In genomic region chr15:83198476-83198875, GRCh38 we compare ENCODE assay signal across 22 cellular contexts. TPM values are rescaled to one million over a fixed set of nuclear protein-coding genes. Genes with fewer than 3 reads are reported as not detected.
DNase-seq lines count a peak whose midpoint lies in the region; ATAC-seq, FAIRE-seq and TF ChIP-seq lines count a peak whose summit lies in the region.
"Had no signal": no experiment of that assay in that cellular context is flagged by ENCODE, and none has a peak within 500 bp of the region (broad histone marks: within the 10 kb centered on the region; RNA-seq: fewer than 3 reads in every experiment).

No MANE protein-coding gene starts in this region.

- DNase-seq in stimulated activated naive CD8-positive, alpha-beta T cell treated with anti-CD3 and anti-CD28 coated beads, Interleukin-15, Interleukin-2, amounts not matched to agents 100 U/mL and 50 U/mL, for 24 hours = no peak
- DNase-seq in H9 (no peak), urothelium cell line (ENCODE audit: low spot score) (no peak), NCI-H2196 (lab: John Stamatoyannopoulos, UW; ENCODE audit: unreplicated experiment) (no peak), NCI-H446 treated with DMSO at 0.1 percent for 48 hours (lab: John Stamatoyannopoulos, UW) (no peak)
- DNase-seq in activated CD8-positive, alpha-beta T cell treated with anti-CD3 and anti-CD28 coated beads, Interleukin-2, amount 10 ng/mL, durations not matched to agents 7 days and 5 days = no peak
- DNase-seq: activated CD4-positive, alpha-beta T cell treated with anti-CD3 and anti-CD28 coated beads for 48 hours; activated naive CD4-positive, alpha-beta T cell treated with anti-CD3 and anti-CD28 coated beads for 36 hours; activated T-cell treated with anti-CD3 and anti-CD28 coated beads for 4 hours; cortex of kidney; KBM-7; MV-4-11; NCI-H187 treated with DMSO at 0.1 percent for 48 hours; NCI-H345; PC-9; SIG-M5; stimulated activated CD4-positive, alpha-beta T cell treated with anti-CD3 and anti-CD28 coated beads, Interleukin-1b, Interleukin-23, amount 100 ng/mL, for 48 hours had no signal

- no peaks in the 10 kb centered on the region for H3K4me1 ChIP-seq in H9 (ENCODE audit: insufficient read depth, low read length)

- H3K4ac ChIP-seq in H9 (ENCODE audit: low read depth, low read length) = no peak overlapping the region

- TF ChIP-seq CTCF in H9 (conservative IDR thresholded peaks at IDR 0.05) = no peak

- no peak overlapping the region for H2BK120ac ChIP-seq in H9 (ENCODE audit: low read depth, low read length, poor library complexity, severe bottlenecking)

- no peak overlapping the region for H2BK12ac ChIP-seq in H9 (ENCODE audit: insufficient read length, low read depth, low read length)

- no peak overlapping the region for H3T11ph ChIP-seq in H9 (ENCODE audit: low read length)

- H3K27me3 Mint-ChIP-seq in stimulated activated naive CD8-positive, alpha-beta T cell treated with anti-CD3 and anti-CD28 coated beads, Interleukin-15, Interleukin-2, amounts not matched to agents 100 ng/mL and 50 ng/mL, for 24 hours = peaks cover 41% of the 10 kb centered on the region
- no peaks in the 10 kb centered on the region for H3K27me3 Mint-ChIP-seq in H9 (ENCODE audit: low read depth)
- no peaks in the 10 kb centered on the region for H3K27me3 Mint-ChIP-seq in activated CD8-positive, alpha-beta T cell treated with anti-CD3 and anti-CD28 coated beads, Interleukin-2, amount 10 ng/mL, durations not matched to agents 7 days and 5 days (ENCODE audit: low read depth)

- H3K9me3 Mint-ChIP-seq in stimulated activated naive CD8-positive, alpha-beta T cell treated with anti-CD3 and anti-CD28 coated beads, Interleukin-15, Interleukin-2, amounts not matched to agents 100 ng/mL and 50 ng/mL, for 24 hours = no peaks in the 10 kb centered on the region
- peaks cover 2% of the 10 kb centered on the region in 2 experiments; a peak in 2 of 5 replicates for H3K9me3 Mint-ChIP-seq in H9
- H3K9me3 Mint-ChIP-seq in activated CD8-positive, alpha-beta T cell treated with anti-CD3 and anti-CD28 coated beads, Interleukin-2, amount 10 ng/mL, durations not matched to agents 7 days and 5 days (ENCODE audit: insufficient read depth) = no peaks in the 10 kb centered on the region
- H3K9me3 Mint-ChIP-seq: activated naive CD4-positive, alpha-beta T cell treated with anti-CD3 and anti-CD28 coated beads for 36 hours; CD14-positive monocyte had no signal

- H3K56ac ChIP-seq in H9 (ENCODE audit: insufficient read length, low read depth, low read length) = no peak overlapping the region

- no peak overlapping the region for H2AFZ ChIP-seq in H9 (ENCODE audit: low read length)
- H2AFZ ChIP-seq: PC-9 had no signal

- no peaks in the 10 kb centered on the region for H3K9me3 ChIP-seq in H9 (ENCODE audit: control insufficient read depth, low read depth, low read length)

- H3K4me1 Mint-ChIP-seq in stimulated activated naive CD8-positive, alpha-beta T cell treated with anti-CD3 and anti-CD28 coated beads, Interleukin-15, Interleukin-2, amounts not matched to agents 100 ng/mL and 50 ng/mL, for 24 hours (ENCODE audit: low read depth) = peaks cover 51% of the 10 kb centered on the region
- peaks cover 38 to 46% of the 10 kb centered on the region in 2 experiments for H3K4me1 Mint-ChIP-seq in H9
- peaks cover 66% of the 10 kb centered on the region for H3K4me1 Mint-ChIP-seq in activated CD8-positive, alpha-beta T cell treated with anti-CD3 and anti-CD28 coated beads, Interleukin-2, amount 10 ng/mL, durations not matched to agents 7 days and 5 days (ENCODE audit: low read depth)

- no peak overlapping the region for H4K8ac ChIP-seq in H9 (replicated peaks; ENCODE audit: insufficient read length, low read depth, low read length)

- H2BK20ac ChIP-seq in H9 (ENCODE audit: low read depth, low read length, poor library complexity, severe bottlenecking) = no peak overlapping the region

- H3K27ac Mint-ChIP-seq in stimulated activated naive CD8-positive, alpha-beta T cell treated with anti-CD3 and anti-CD28 coated beads, Interleukin-15, Interleukin-2, amounts not matched to agents 100 ng/mL and 50 ng/mL, for 24 hours = peak overlapping the region; percentile 76
- peak overlapping the region in 1 of 3 experiments; percentile 14; a peak in 1 of 7 replicates for H3K27ac Mint-ChIP-seq in H9
- peak overlapping the region; percentile 17 for H3K27ac Mint-ChIP-seq in activated CD8-positive, alpha-beta T cell treated with anti-CD3 and anti-CD28 coated beads, Interleukin-2, amount 10 ng/mL, durations not matched to agents 7 days and 5 days
- H3K27ac Mint-ChIP-seq: activated naive CD4-positive, alpha-beta T cell treated with anti-CD3 and anti-CD28 coated beads for 36 hours; CD14-positive monocyte had no signal

- H3K79me1 ChIP-seq in H9 (ENCODE audit: insufficient read depth, low read depth, low read length, poor library complexity, severe bottlenecking) = peaks cover 3% of the 10 kb centered on the region

- H2BK5ac ChIP-seq in H9 (ENCODE audit: insufficient read length, low read length) = no peak overlapping the region

- no CpG with 5 or more reads among the region's 3 CpGs for WGBS in H9 (ENCODE audit: extremely low coverage, insufficient read length, low lambda C conversion rate)

- H4K20me1 ChIP-seq in H9 (ENCODE audit: control insufficient read depth, insufficient read depth, insufficient read length) = no peaks in the 10 kb centered on the region

- H3K27me3 ChIP-seq in H9 (ENCODE audit: insufficient read depth, low read length) = no peaks in the 10 kb centered on the region

- CTCF ChIA-PET in activated CD8-positive, alpha-beta T cell treated with anti-CD3 and anti-CD28 coated beads, Interleukin-2, amount 10 ng/mL, durations not matched to agents 7 days and 5 days (lab: Charles Lee) = no interaction called here

- no peak overlapping the region for H3K4me2 ChIP-seq in H9 (ENCODE audit: insufficient read depth, insufficient read length, low read length)
- H3K4me2 ChIP-seq: PC-9 had no signal

- POLR2A ChIA-PET in activated CD8-positive, alpha-beta T cell treated with anti-CD3 and anti-CD28 coated beads, Interleukin-2, amount 10 ng/mL, durations not matched to agents 7 days and 5 days (lab: Charles Lee) = interaction anchor here (0.6 kb wide), 1 partner anchor 191 kb away, joined by 3 read pairs; no protein-coding TSS in a partner anchor

- no peak overlapping the region for H2BK15ac ChIP-seq in H9 (ENCODE audit: low read depth, low read length)

- peaks cover 26% of the 10 kb centered on the region; the same call in 1 of the 2 replicates for H3K79me2 ChIP-seq in H9 (ENCODE audit: insufficient read depth, low read length)

- no peak for ATAC-seq in stimulated activated naive CD8-positive, alpha-beta T cell treated with anti-CD3 and anti-CD28 coated beads, Interleukin-15, Interleukin-2, amounts not matched to agents 100 U/mL and 50 U/mL, for 24 hours
- ATAC-seq in activated CD8-positive, alpha-beta T cell treated with anti-CD3 and anti-CD28 coated beads, Interleukin-2, amount 10 ng/mL, durations not matched to agents 7 days and 5 days = no peak
- no peak for ATAC-seq in HG03025 (IDR thresholded peaks at IDR 0.05; ENCODE audit: low FRiP score, unreplicated experiment)

- H2AK5ac ChIP-seq in H9 (ENCODE audit: insufficient read length, low read length) = no peak overlapping the region

- FAIRE-seq in urothelium cell line (lab: Jason Lieb, UNC) = peak; percentile 48
- FAIRE-seq: H1 had no signal

- no peak overlapping the region for H3K4me3 Mint-ChIP-seq in stimulated activated naive CD8-positive, alpha-beta T cell treated with anti-CD3 and anti-CD28 coated beads, Interleukin-15, Interleukin-2, amounts not matched to agents 100 ng/mL and 50 ng/mL, for 24 hours
- no peak overlapping the region for H3K4me3 Mint-ChIP-seq in H9
- H3K4me3 Mint-ChIP-seq in activated CD8-positive, alpha-beta T cell treated with anti-CD3 and anti-CD28 coated beads, Interleukin-2, amount 10 ng/mL, durations not matched to agents 7 days and 5 days = no peak overlapping the region
- H3K4me3 Mint-ChIP-seq: activated naive CD4-positive, alpha-beta T cell treated with anti-CD3 and anti-CD28 coated beads for 36 hours; CD14-positive monocyte had no signal

- H3K23ac ChIP-seq in H9 (ENCODE audit: insufficient read length, low read depth, low read length) = peak overlapping the region; percentile 56

- no peaks in the 10 kb centered on the region for H3K36me3 Mint-ChIP-seq in stimulated activated naive CD8-positive, alpha-beta T cell treated with anti-CD3 and anti-CD28 coated beads, Interleukin-15, Interleukin-2, amounts not matched to agents 100 ng/mL and 50 ng/mL, for 24 hours (ENCODE audit: low read depth)
- peaks cover 6 to 13% (median 9%) of the 10 kb centered on the region in 3 experiments; a peak in 6 of 7 replicates for H3K36me3 Mint-ChIP-seq in H9 (ENCODE audit: insufficient read depth in 1 of 3, low read depth in 3 of 3)
- peaks cover 18% of the 10 kb centered on the region for H3K36me3 Mint-ChIP-seq in activated CD8-positive, alpha-beta T cell treated with anti-CD3 and anti-CD28 coated beads, Interleukin-2, amount 10 ng/mL, durations not matched to agents 7 days and 5 days (ENCODE audit: low read depth)
- H3K36me3 Mint-ChIP-seq: CD14-positive monocyte had no signal

- H3K27ac ChIP-seq in H9 (ENCODE audit: insufficient read length, low read depth, low read length) = no peak overlapping the region
- H3K27ac ChIP-seq: PC-9, skin epidermis had no signal

- H3K9ac ChIP-seq in H9 (ENCODE audit: extremely low read depth, insufficient read length, low read length) = no peak overlapping the region

- H3K18ac ChIP-seq in H9 (ENCODE audit: insufficient read length, low read depth, low read length) = no peak overlapping the region

- H3K23me2 ChIP-seq in H9 (ENCODE audit: insufficient read length, low read depth, low read length, poor library complexity, severe bottlenecking) = no peaks in the 10 kb centered on the region

- no peak overlapping the region for H4K5ac ChIP-seq in H9 (ENCODE audit: insufficient read length, low read depth, low read length)

- H3K14ac ChIP-seq in H9 (ENCODE audit: insufficient read depth, low read length) = no peak overlapping the region

- H4K91ac ChIP-seq in H9 (ENCODE audit: insufficient read length, low read depth, low read length) = no peak overlapping the region

RNA-seq across cellular contexts. Expression of gene HDGFL3, which starts 9.1 kb away (rescaled TPM):
- total RNA-seq in H9 (2021) = 120 and 122 TPM in 2 replicates
- 10 to 100 TPM; 76.8 to 79.7 TPM for total RNA-seq in activated CD8-positive, alpha-beta T cell treated with anti-CD3 and anti-CD28 coated beads, Interleukin-2, amount 10 ng/mL, durations not matched to agents 7 days and 5 days
